Comparison of ENCODE assay signal across 20 cellular contexts in genomic region chr19:16416574-16416973, GRCh38.
"Had no signal": no experiment of that assay in that cellular context is flagged by ENCODE, and none has a peak within 500 bp of the region (broad histone marks: within the 10 kb centered on the region; RNA-seq: fewer than 3 reads in every experiment).

No MANE protein-coding gene starts in this region.

- DNase-seq: activated CD4-positive, alpha-beta memory T cell treated with anti-CD3 and anti-CD28 coated beads for 36 hours; activated CD4-positive, alpha-beta T cell treated with anti-CD3 and anti-CD28 coated beads for 4 hours; activated CD4-positive, CD25-positive, alpha-beta regulatory T cell; activated naive CD4-positive, alpha-beta T cell treated with Interleukin-2 at 50 U/mL for 16 hours; activated naive CD8-positive, alpha-beta T cell treated with anti-CD3 and anti-CD28 coated beads for 36 hours; activated T-cell treated with anti-CD3 and anti-CD28 coated beads, Interleukin-2, amount 50 U/mL, for 48 hours; effector memory CD8-positive, alpha-beta T cell; foreskin melanocyte; glutamatergic neuron; mesendoderm; mucosa of descending colon; stimulated activated CD4-positive, alpha-beta T cell treated with anti-CD3 and anti-CD28 coated beads, Interleukin-1b, Interleukin-23, amount 100 ng/mL, for 48 hours; stimulated activated naive CD4-positive, alpha-beta T cell treated with Interleukin-2 at 50 U/mL for 16 hours; thyroid gland had no signal

- H3K9me3 ChIP-seq: breast epithelium, mucosa of descending colon, thyroid gland had no signal

- H3K4me1 Mint-ChIP-seq: central memory CD8-positive, alpha-beta T cell; neural crest cell had no signal

- ATAC-seq: effector memory CD8-positive, alpha-beta T cell; esophagus mucosa had no signal

- H3K27ac Mint-ChIP-seq: activated CD4-positive, alpha-beta memory T cell treated with anti-CD3 and anti-CD28 coated beads for 36 hours; activated naive CD8-positive, alpha-beta T cell treated with anti-CD3 and anti-CD28 coated beads for 36 hours; progenitor cell of endocrine pancreas; T-helper 1 cell treated with Interleukin-12 subunit alpha and Interleukin-12 subunit beta and Interleukin-4 antibody, amounts not matched to agents 30 μg/mL and 1 μg/mL, for 36 hours had no signal

- H3K27me3 Mint-ChIP-seq: activated CD4-positive, alpha-beta memory T cell treated with anti-CD3 and anti-CD28 coated beads for 36 hours; activated naive CD8-positive, alpha-beta T cell treated with anti-CD3 and anti-CD28 coated beads for 36 hours; central memory CD8-positive, alpha-beta T cell; effector memory CD8-positive, alpha-beta T cell; progenitor cell of endocrine pancreas had no signal

- H3K4me3 Mint-ChIP-seq: activated CD4-positive, alpha-beta memory T cell treated with anti-CD3 and anti-CD28 coated beads for 36 hours; activated naive CD8-positive, alpha-beta T cell treated with anti-CD3 and anti-CD28 coated beads for 36 hours; central memory CD8-positive, alpha-beta T cell; effector memory CD8-positive, alpha-beta T cell; neural crest cell; T-helper 1 cell treated with Interleukin-12 subunit alpha and Interleukin-12 subunit beta and Interleukin-4 antibody, amounts not matched to agents 30 μg/mL and 1 μg/mL, for 36 hours had no signal

- H3K9me3 Mint-ChIP-seq: activated CD4-positive, alpha-beta memory T cell treated with anti-CD3 and anti-CD28 coated beads for 36 hours; activated naive CD8-positive, alpha-beta T cell treated with anti-CD3 and anti-CD28 coated beads for 36 hours; central memory CD8-positive, alpha-beta T cell; effector memory CD8-positive, alpha-beta T cell; neural crest cell; T-helper 1 cell treated with Interleukin-12 subunit alpha and Interleukin-12 subunit beta and Interleukin-4 antibody, amounts not matched to agents 30 μg/mL and 1 μg/mL, for 36 hours had no signal
